Comparison of ENCODE assay signal across 9 cellular contexts in the genomic region with DNA sequence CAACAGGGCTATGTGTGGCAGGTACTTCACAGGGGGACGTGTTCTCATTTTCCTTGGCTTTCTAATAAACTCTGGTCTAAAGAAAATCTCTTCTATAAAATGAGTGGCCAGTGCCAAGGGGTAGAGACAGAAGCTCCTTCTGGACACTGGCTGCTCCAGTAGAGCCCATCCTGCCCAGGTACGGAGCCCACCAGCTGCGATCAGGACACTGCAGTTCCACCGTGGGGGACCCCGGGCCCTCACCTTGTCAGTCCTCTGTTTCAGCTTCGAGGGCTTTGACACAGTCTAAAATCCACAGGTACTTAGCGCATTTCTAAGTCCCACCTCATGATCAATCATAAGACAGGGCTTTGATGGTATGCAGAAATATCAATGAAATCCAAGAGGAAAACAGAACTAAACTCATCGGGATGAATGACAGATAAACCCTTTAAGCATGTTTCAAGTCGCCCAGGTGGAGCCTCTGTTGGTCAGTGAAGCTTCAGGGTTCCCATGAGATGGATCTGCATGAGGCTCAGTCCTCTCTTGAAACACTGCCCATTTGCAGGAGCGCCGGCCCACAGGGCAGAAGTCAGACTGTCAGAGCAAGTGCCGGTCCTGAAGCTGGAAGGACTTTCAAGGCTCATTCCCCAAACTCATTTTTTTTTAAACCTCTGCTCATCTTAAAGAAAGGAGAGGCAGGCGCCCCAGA. TPM values are rescaled to one million over a fixed set of nuclear protein-coding genes. Genes with fewer than 3 reads are reported as not detected.
DNase-seq lines count a peak whose midpoint lies in the region; ATAC-seq, FAIRE-seq and TF ChIP-seq lines count a peak whose summit lies in the region.
"Had no signal": no experiment of that assay in that cellular context is flagged by ENCODE, and none has a peak within 500 bp of the region (broad histone marks: within the 10 kb centered on the region; RNA-seq: fewer than 3 reads in every experiment).

No MANE protein-coding gene starts in this region.

- CTCF ChIA-PET in K562 (lab: Yijun Ruan, JAX; ENCODE audit: low intra/inter-chr PET ratio) = no interaction called here

- intact Hi-C loops in K562 (cut with micrococcal nuclease) = no loop called here

- H3K4me3 ChIP-seq in KMS-11 (IDR thresholded peaks at IDR 0.05; ENCODE audit: insufficient read depth, low read depth, low read length) (no peak overlapping the region), K562 (no peak overlapping the region), rectal smooth muscle tissue (ENCODE audit: low read length) (peak overlapping the region; percentile 47)

- no peak for TF ChIP-seq POLR2A in K562 (conservative IDR thresholded peaks at IDR 0.05)

- peaks cover 54% of the 10 kb centered on the region for H3K4me1 Mint-ChIP-seq in T-helper 1 cell treated with Interleukin-12 subunit alpha and Interleukin-12 subunit beta and Interleukin-4 antibody, amounts not matched to agents 30 μg/mL and 1 μg/mL, for 36 hours (ENCODE audit: low read depth)

- no peaks in the 10 kb centered on the region for H4K20me1 ChIP-seq in KMS-11 (ENCODE audit: insufficient read depth)
- peaks cover 6% of the 10 kb centered on the region for H4K20me1 ChIP-seq in K562 (replicated peaks; ENCODE audit: control insufficient read depth, insufficient read depth, low read length)

- BruUV-seq in K562 (replicated peaks; lab: Mats Ljungman, UMichigan) = no TSS peak

- H3K79me2 ChIP-seq in KMS-11 (ENCODE audit: insufficient read depth, low read depth) (peaks cover 26% of the 10 kb centered on the region), K562 (ENCODE audit: control insufficient read depth, insufficient read depth, low read length) (no peaks in the 10 kb centered on the region)

- WGBS in K562 (ENCODE audit: insufficient coverage, low coverage, missing lambda C conversion rate) = 43% methylated on average over 13 of the region's 13 CpGs

- H2AFZ ChIP-seq in KMS-11 (ENCODE audit: low read depth) = no peak overlapping the region
- no peak overlapping the region for H2AFZ ChIP-seq in K562 (ENCODE audit: low read depth, low read length)

- H3K27ac ChIP-seq in KMS-11 = peak overlapping the region; percentile 100
- no peak overlapping the region for H3K27ac ChIP-seq in K562 (ENCODE audit: extremely low read depth, low read depth, low read length)
- H3K27ac ChIP-seq in rectal smooth muscle tissue (ENCODE audit: low read depth, low read length) = no peak overlapping the region

- in situ Hi-C loops in K562 (cut with MboI) = no loop called here

- no peaks in the 10 kb centered on the region for H3K27me3 Mint-ChIP-seq in T-helper 1 cell treated with Interleukin-12 subunit alpha and Interleukin-12 subunit beta and Interleukin-4 antibody, amounts not matched to agents 30 μg/mL and 1 μg/mL, for 36 hours (ENCODE audit: low read depth)

- H3K4me3 Mint-ChIP-seq in T-helper 1 cell treated with Interleukin-12 subunit alpha and Interleukin-12 subunit beta and Interleukin-4 antibody, amounts not matched to agents 30 μg/mL and 1 μg/mL, for 36 hours = peak overlapping the region; percentile 75

- H3K27me3 ChIP-seq in KMS-11 (ENCODE audit: insufficient read depth, low read depth) (no peaks in the 10 kb centered on the region), K562 (ENCODE audit: control insufficient read depth in 2 of 2, insufficient read depth in 2 of 2, low read length in 2 of 2) (peaks cover 17 to 38% of the 10 kb centered on the region in 2 experiments), rectal smooth muscle tissue (ENCODE audit: control insufficient read depth, insufficient read depth, low read length) (no peaks in the 10 kb centered on the region)

- TF ChIP-seq CTCF in KMS-11 (conservative IDR thresholded peaks at IDR 0.05; ENCODE audit: low read depth, low read length) = no peak
- no peak for TF ChIP-seq CTCF in K562 (IDR thresholded peaks at IDR 0.05 in 2 of 3, conservative IDR thresholded peaks at IDR 0.05 in 1 of 3; ENCODE audit: insufficient read depth in 2 of 3, low read depth in 1 of 3, low read length in 3 of 3)

- peaks cover 8% of the 10 kb centered on the region; the same call in 1 of the 2 replicates for H3K36me3 ChIP-seq in KMS-11 (ENCODE audit: insufficient read depth)
- peaks cover 25% of the 10 kb centered on the region; the same call in 2 of the 3 replicates for H3K36me3 ChIP-seq in K562 (ENCODE audit: control insufficient read depth, insufficient read depth, low read length)
- peaks cover 13% of the 10 kb centered on the region for H3K36me3 ChIP-seq in rectal smooth muscle tissue (ENCODE audit: control insufficient read depth, insufficient read depth, low read length)

- peaks cover 29% of the 10 kb centered on the region for H3K36me3 Mint-ChIP-seq in T-helper 1 cell treated with Interleukin-12 subunit alpha and Interleukin-12 subunit beta and Interleukin-4 antibody, amounts not matched to agents 30 μg/mL and 1 μg/mL, for 36 hours (ENCODE audit: low read depth)

- peak overlapping the region; percentile 93 for H3K27ac Mint-ChIP-seq in T-helper 1 cell treated with Interleukin-12 subunit alpha and Interleukin-12 subunit beta and Interleukin-4 antibody, amounts not matched to agents 30 μg/mL and 1 μg/mL, for 36 hours

- POLR2A ChIA-PET in K562 (lab: Yijun Ruan, JAX) = interaction anchor here (0.6 to 4.6 kb wide), 5 partner anchors 12 to 73 kb away, joined by 3 to 32 read pairs (median 3); a partner anchor contains a TSS

- H3K9me3 Mint-ChIP-seq in T-helper 1 cell treated with Interleukin-12 subunit alpha and Interleukin-12 subunit beta and Interleukin-4 antibody, amounts not matched to agents 30 μg/mL and 1 μg/mL, for 36 hours = peaks cover 11% of the 10 kb centered on the region

- no peak for DNase-seq in T-helper 1 cell
- no peak for DNase-seq in K562 (ENCODE audit: extremely low read depth in 1 of 4, low spot score in 3 of 4)
- DNase-seq in A172 (ENCODE audit: low spot score) = no peak
- no peak for DNase-seq in stimulated activated CD4-positive, alpha-beta T cell treated with anti-CD3 and anti-CD28 coated beads, Interleukin-15, amount 100 ng/mL, for 24 hours
- DNase-seq: hypothalamus had no signal

- no peaks in the 10 kb centered on the region for H3K9me1 ChIP-seq in K562 (ENCODE audit: control insufficient read depth, insufficient read depth, low read length)

- H3K4me2 ChIP-seq in KMS-11 (peak overlapping the region; percentile 85), K562 (ENCODE audit: insufficient read depth, low read length) (no peak overlapping the region)

- H3K4me1 ChIP-seq in KMS-11 (ENCODE audit: low read depth, poor library complexity, severe bottlenecking) (peaks cover 94% of the 10 kb centered on the region), K562 (replicated peaks in 1 of 2; ENCODE audit: control insufficient read depth in 2 of 2, insufficient read depth in 2 of 2, low read length in 2 of 2) (peaks cover 13 to 47% of the 10 kb centered on the region in 2 experiments; a peak in 4 of 5 replicates), rectal smooth muscle tissue (ENCODE audit: control insufficient read depth, insufficient read depth, low read length) (no peaks in the 10 kb centered on the region)

- ATAC-seq in K562 (peak; percentile 6; the same call in 2 of the 3 replicates), HG03159 (IDR thresholded peaks at IDR 0.05; ENCODE audit: unreplicated experiment) (no peak)

- TF ChIP-seq EP300 in K562 (IDR thresholded peaks at IDR 0.05; ENCODE audit: low read length) = no peak

- H3K9me3 ChIP-seq in K562 (replicated peaks; ENCODE audit: control insufficient read depth, insufficient read depth, low read depth, low read length) = no peaks in the 10 kb centered on the region

- TF ChIP-seq RAD21 in K562 (CRISPR knock-in tag; conservative IDR thresholded peaks at IDR 0.05 in 1 of 2, IDR thresholded peaks at IDR 0.05 in 1 of 2) = no peak

- no peak for FAIRE-seq in K562 (lab: Jason Lieb, UNC)

- H3K9ac ChIP-seq in KMS-11 (peak overlapping the region; percentile 94), K562 (ENCODE audit: insufficient read depth in 1 of 2, low read depth in 2 of 2, low read length in 2 of 2) (no peak overlapping the region; a peak in 1 of 4 replicates), rectal smooth muscle tissue (ENCODE audit: low read length) (no peak overlapping the region)

RNA-seq across cellular contexts. Expression of a gene that starts 20.3 kb away (rescaled TPM):
- 14.2 and 54.7 TPM in 2 replicates for total RNA-seq in K562 (2011; cell fraction: chromatin; rRNA removed; ENCODE audit: low replicate concordance)
- total RNA-seq in K562 (2011; cell fraction: nucleolus; rRNA removed) = 26.1 and 26.7 TPM in 2 replicates
- 10.8 and 13.8 TPM in 2 replicates for total RNA-seq in K562 (2011; cell fraction: nucleoplasm; rRNA removed)
- total RNA-seq in K562 (2014; rRNA removed) = 1.7 and 2.5 TPM in 2 replicates
- 0.41 and 0.44 TPM in 2 replicates for total RNA-seq in K562 (2014; rRNA removed; fragmentation: Illumina TruSeq; extraction: Trizol)
- total RNA-seq in K562 (2015; rRNA removed; fragmentation: Illumina TruSeq; extraction: Trizol) = 0.54 and 0.83 TPM in 2 replicates
- total RNA-seq in K562 (2021) = 3.3 and 3.4 TPM in 2 replicates
- 1.4 and 2.7 TPM in 2 replicates for polyA plus RNA-seq in K562 (2011; rRNA removed)
- polyA plus RNA-seq in K562 (2011; cell fraction: cytosol; rRNA removed) = 1.3 and 3.8 TPM in 2 replicates
- 15.4 and 32.7 TPM in 2 replicates for polyA plus RNA-seq in K562 (2011; cell fraction: nucleus; rRNA removed)
- polyA plus RNA-seq in K562 (2012) = 1.0 and 1.5 TPM in 2 replicates
- 0.48 and 1.00 TPM in 2 replicates for polyA plus RNA-seq in K562 (2014; fragmentation: Illumina TruSeq; extraction: Trizol)
- polyA plus RNA-seq in K562 (2014; fragmentation: Nextera tagmentation; extraction: Ambion mirVana) = under 1 TPM in 1 of 2 experiments, not detected in 1; 0.08 TPM
- polyA plus RNA-seq in K562 (2014; rRNA removed) = 2.2 and 4.5 TPM in 2 replicates
- 0.69 and 1.6 TPM in 2 replicates for polyA minus RNA-seq in K562 (2011; rRNA and poly(A)+ RNA removed)
- polyA minus RNA-seq in K562 (2011; cell fraction: cytosol; rRNA and poly(A)+ RNA removed) = 1.7 and 5.3 TPM in 2 replicates
- 8.1 and 11.4 TPM in 2 replicates for polyA minus RNA-seq in K562 (2011; cell fraction: nucleus; rRNA and poly(A)+ RNA removed)
- 0.95 and 5.2 TPM in 2 replicates for total RNA-seq in A172 (2014; rRNA removed; shearing (Covaris generic))

RNA-seq across cellular contexts. Expression of a gene that starts 29.7 kb away (rescaled TPM):
- 215 and 519 TPM in 2 replicates for total RNA-seq in K562 (2011; cell fraction: chromatin; rRNA removed; ENCODE audit: low replicate concordance)
- 574 and 584 TPM in 2 replicates for total RNA-seq in K562 (2011; cell fraction: nucleolus; rRNA removed)
- total RNA-seq in K562 (2011; cell fraction: nucleoplasm; rRNA removed) = 409 and 456 TPM in 2 replicates
- 217 and 249 TPM in 2 replicates for total RNA-seq in K562 (2014; rRNA removed)
- 132 and 136 TPM in 2 replicates for total RNA-seq in K562 (2014; rRNA removed; fragmentation: Illumina TruSeq; extraction: Trizol)
- total RNA-seq in K562 (2015; rRNA removed; fragmentation: Illumina TruSeq; extraction: Trizol) = 177 and 179 TPM in 2 replicates
- 145 and 152 TPM in 2 replicates for total RNA-seq in K562 (2021)
- polyA plus RNA-seq in K562 (2011; rRNA removed) = 130 and 184 TPM in 2 replicates
- polyA plus RNA-seq in K562 (2011; cell fraction: cytosol; rRNA removed) = 150 and 221 TPM in 2 replicates
- polyA plus RNA-seq in K562 (2011; cell fraction: nucleus; rRNA removed) = 196 and 245 TPM in 2 replicates
- 110 and 155 TPM in 2 replicates for polyA plus RNA-seq in K562 (2012)
- polyA plus RNA-seq in K562 (2014; fragmentation: Illumina TruSeq; extraction: Trizol) = 198 and 213 TPM in 2 replicates
- 10 to 100 TPM in 1 of 2 experiments, 1 to 10 TPM in 1; 3.5 to 14.1 TPM for polyA plus RNA-seq in K562 (2014; fragmentation: Nextera tagmentation; extraction: Ambion mirVana)
- 180 and 181 TPM in 2 replicates for polyA plus RNA-seq in K562 (2014; rRNA removed)
- 112 and 228 TPM in 2 replicates for polyA minus RNA-seq in K562 (2011; rRNA and poly(A)+ RNA removed)
- polyA minus RNA-seq in K562 (2011; cell fraction: cytosol; rRNA and poly(A)+ RNA removed) = 74.7 and 93.6 TPM in 2 replicates
- polyA minus RNA-seq in K562 (2011; cell fraction: nucleus; rRNA and poly(A)+ RNA removed) = 73.0 and 82.1 TPM in 2 replicates
- 271 and 287 TPM in 2 replicates for total RNA-seq in A172 (2014; rRNA removed; shearing (Covaris generic))
